In the genomic region with DNA sequence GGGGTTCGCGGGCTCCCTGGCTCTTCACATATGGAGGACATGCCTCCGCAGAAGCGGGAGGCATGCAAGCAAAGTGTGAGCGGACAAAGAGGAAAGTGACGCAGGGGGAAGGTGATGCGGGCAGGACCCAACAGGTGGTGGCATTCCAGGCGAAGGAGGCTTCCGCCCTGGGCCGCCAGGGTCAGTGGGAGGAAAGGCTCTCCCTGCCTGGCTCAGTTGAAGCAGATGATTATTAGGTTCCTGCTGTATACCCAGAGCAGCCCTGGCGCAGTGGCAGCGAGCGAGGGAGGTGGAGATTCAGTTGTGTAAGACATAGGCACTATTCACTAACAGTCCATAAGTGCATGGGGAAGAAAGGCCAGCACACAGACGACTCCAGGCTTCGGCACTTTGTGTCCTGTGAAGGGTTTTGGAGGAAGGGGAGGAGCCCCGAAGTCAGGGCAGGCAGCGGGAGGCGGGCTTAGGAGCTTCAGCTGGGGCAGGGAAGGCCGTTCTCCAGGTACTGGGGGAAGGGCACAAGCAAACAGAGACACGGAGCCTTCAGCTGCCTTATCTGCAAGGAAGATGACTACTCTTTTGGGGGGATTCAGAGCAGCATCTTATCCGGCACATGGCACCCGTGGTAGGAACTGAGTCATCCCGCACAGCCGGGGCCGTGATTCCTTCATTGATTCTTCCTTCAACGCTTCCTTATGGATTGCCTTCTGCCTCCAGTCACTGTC, we compare ENCODE assay signal across 16 cellular contexts.
DNase-seq lines count a peak whose midpoint lies in the region; ATAC-seq, FAIRE-seq and TF ChIP-seq lines count a peak whose summit lies in the region.
"Had no signal": no experiment of that assay in that cellular context is flagged by ENCODE, and none has a peak within 500 bp of the region (broad histone marks: within the 10 kb centered on the region; RNA-seq: fewer than 3 reads in every experiment).

No MANE protein-coding gene starts in this region.

- H3K4me1 Mint-ChIP-seq in type B pancreatic cell (ENCODE audit: unreplicated experiment) = peaks cover 51% of the 10 kb centered on the region
- H3K4me1 Mint-ChIP-seq: activated B cell treated with CpG ODN at 0.5 μM for 24 hours, memory B cell had no signal

- TF ChIP-seq CTCF in bronchial epithelial cell (IDR thresholded peaks at IDR 0.05; ENCODE audit: insufficient read depth, low read length, severe bottlenecking) (peak; percentile 15), type B pancreatic cell (conservative IDR thresholded peaks at IDR 0.05) (no peak)

- H3K4me3 Mint-ChIP-seq in type B pancreatic cell = peak overlapping the region; percentile 78
- H3K4me3 Mint-ChIP-seq: activated B cell treated with CpG ODN at 0.5 μM for 24 hours; activated naive CD4-positive, alpha-beta T cell treated with anti-CD3 and anti-CD28 coated beads, Interleukin-2, amount 10 ng/mL, durations not matched to agents 7 days and 5 days; memory B cell had no signal

- H3K36me3 Mint-ChIP-seq in type B pancreatic cell = peaks cover 19% of the 10 kb centered on the region
- H3K36me3 Mint-ChIP-seq: activated naive CD4-positive, alpha-beta T cell treated with anti-CD3 and anti-CD28 coated beads, Interleukin-2, amount 10 ng/mL, durations not matched to agents 7 days and 5 days; memory B cell had no signal

- no peak for FAIRE-seq in bronchial epithelial cell (lab: Jason Lieb, UNC)

- peak overlapping the region; percentile 39 for H3K4me3 ChIP-seq in bronchial epithelial cell (ENCODE audit: low read depth, low read length)
- H3K4me3 ChIP-seq: cardiac muscle cell, HAP-1 had no signal

- peak overlapping the region; percentile 60 for H3K27ac Mint-ChIP-seq in type B pancreatic cell
- H3K27ac Mint-ChIP-seq: activated B cell treated with CpG ODN at 0.5 μM for 24 hours; activated naive CD4-positive, alpha-beta T cell treated with anti-CD3 and anti-CD28 coated beads, Interleukin-2, amount 10 ng/mL, durations not matched to agents 7 days and 5 days; memory B cell had no signal

- no peaks in the 10 kb centered on the region for H3K9me3 Mint-ChIP-seq in type B pancreatic cell
- H3K9me3 Mint-ChIP-seq: activated B cell treated with CpG ODN at 0.5 μM for 24 hours; activated naive CD4-positive, alpha-beta T cell treated with anti-CD3 and anti-CD28 coated beads, Interleukin-2, amount 10 ng/mL, durations not matched to agents 7 days and 5 days; memory B cell had no signal

- DNase-seq in NCI-H2227 (lab: John Stamatoyannopoulos, UW; ENCODE audit: unreplicated experiment) (peak; percentile 25), NCI-H2227 treated with DMSO at 0.1 percent for 48 hours (lab: John Stamatoyannopoulos, UW) (no peak), bronchial epithelial cell (ENCODE audit: low read depth) (peak; percentile 86), islet precursor cell (peak; percentile 80), type B pancreatic cell (ENCODE audit: extremely low spot score, unreplicated experiment) (no peak), cerebellar cortex (ENCODE audit: low spot score) (no peak)
- DNase-seq: activated B cell treated with CpG ODN at 0.5 μM for 24 hours; activated naive CD4-positive, alpha-beta T cell treated with anti-CD3 and anti-CD28 coated beads, Interleukin-2, amount 10 ng/mL, durations not matched to agents 7 days and 5 days; head of caudate nucleus; occipital lobe; SW 1271 had no signal

- ATAC-seq in GM18502 (IDR thresholded peaks at IDR 0.05; ENCODE audit: poor library complexity, unreplicated experiment) (no peak), HG02798 (IDR thresholded peaks at IDR 0.05; ENCODE audit: poor library complexity, unreplicated experiment) (no peak)

- H3K36me3 ChIP-seq in bronchial epithelial cell (ENCODE audit: control insufficient read depth, insufficient read depth, low read length) = peaks cover 2% of the 10 kb centered on the region
- H3K36me3 ChIP-seq: cardiac muscle cell, HAP-1 had no signal

- peaks cover 7% of the 10 kb centered on the region for H3K27me3 Mint-ChIP-seq in type B pancreatic cell

- no peaks in the 10 kb centered on the region for H3K27me3 ChIP-seq in bronchial epithelial cell (ENCODE audit: control insufficient read depth, insufficient read depth, low read length)
- H3K27me3 ChIP-seq: cardiac muscle cell had no signal

Comparison
In these comparisons a context has a peak if more than half of its experiments do, and no peak if none do; other contexts are left out.
1. DNase-seq: peak in NCI-H2227 (single experiment), bronchial epithelial cell (single experiment) and islet precursor cell (single experiment); none in NCI-H2227 treated with DMSO at 0.1 percent for 48 hours (single experiment), type B pancreatic cell (single experiment) and cerebellar cortex (single experiment).